Comparison of ENCODE assay signal across 10 cellular contexts in the genomic region with DNA sequence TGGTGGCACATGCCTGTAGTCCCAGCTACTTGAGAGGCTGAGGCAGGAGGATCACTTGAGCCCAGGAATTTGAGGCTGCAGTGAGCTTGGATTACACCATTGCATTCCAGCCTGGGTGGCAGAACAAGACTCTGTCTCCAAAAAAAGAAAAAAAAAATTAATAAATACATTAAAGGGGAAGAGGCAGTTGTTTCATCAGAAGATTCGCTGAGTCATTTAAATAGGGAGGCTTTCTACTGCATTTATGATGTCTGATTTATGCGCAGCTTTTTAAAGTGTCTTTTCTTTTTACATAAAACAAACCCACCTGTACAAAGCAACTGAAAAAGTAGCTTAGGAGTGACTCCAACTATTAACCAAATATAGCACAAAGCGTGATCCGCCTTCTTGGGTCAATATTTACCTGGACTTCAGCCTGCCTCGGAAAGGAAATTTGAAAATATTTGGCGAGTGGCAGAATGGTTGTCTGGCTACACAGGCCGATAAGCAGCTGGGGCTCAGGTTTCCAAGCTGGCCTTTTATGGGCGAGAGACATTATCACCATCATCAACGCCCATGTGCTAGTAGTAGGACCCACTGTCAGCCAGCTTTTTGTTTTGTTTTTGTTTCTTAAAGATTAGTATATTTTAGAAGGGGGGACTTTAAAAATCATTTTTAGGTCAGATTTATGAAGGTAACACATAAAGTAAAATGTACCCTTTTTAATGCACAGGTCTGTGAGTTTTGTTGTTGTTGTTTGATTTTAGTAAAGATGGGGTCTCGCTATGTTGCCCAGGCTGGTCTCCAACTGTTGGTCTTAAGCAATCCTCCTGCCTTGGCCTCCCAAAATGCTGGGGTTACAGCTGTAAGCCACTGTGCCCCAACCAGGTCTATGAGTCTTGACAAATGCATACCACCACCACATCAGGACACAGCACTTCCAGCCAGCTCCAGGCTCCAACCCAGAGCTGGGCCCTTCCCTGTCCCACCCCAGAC. TPM values are rescaled to one million over a fixed set of nuclear protein-coding genes. Genes with fewer than 3 reads are reported as not detected.
A peak's percentile ranks its signal among the peaks of the same experiment; 100 is the strongest.
DNase-seq lines count a peak whose midpoint lies in the region; ATAC-seq and TF ChIP-seq lines count a peak whose summit lies in the region.
"Had no signal": no experiment of that assay in that cellular context is flagged by ENCODE, and none has a peak within 500 bp of the region (broad histone marks: within the 10 kb centered on the region; RNA-seq: fewer than 3 reads in every experiment).

No MANE protein-coding gene starts in this region.

- H3K27ac Mint-ChIP-seq in activated T-cell treated with anti-CD3 and anti-CD28 coated beads, Interleukin-2, amount 50 U/mL, for 24 hours = no peak overlapping the region
- no peak overlapping the region for H3K27ac Mint-ChIP-seq in GM23338

- no peaks in the 10 kb centered on the region for H3K27me3 Mint-ChIP-seq in activated T-cell treated with anti-CD3 and anti-CD28 coated beads, Interleukin-2, amount 50 U/mL, for 24 hours
- peaks cover 4% of the 10 kb centered on the region for H3K27me3 Mint-ChIP-seq in GM23338 (ENCODE audit: insufficient read depth, low read depth, poor library complexity)
- H3K27me3 Mint-ChIP-seq: central memory CD8-positive, alpha-beta T cell had no signal

- no peak overlapping the region for H3K27ac ChIP-seq in GM23338 (ENCODE audit: low read depth)
- H3K27ac ChIP-seq: SJSA1 had no signal

- H3K4me1 ChIP-seq in GM23338 (ENCODE audit: insufficient read depth) = no peaks in the 10 kb centered on the region
- H3K4me1 ChIP-seq: SJSA1 had no signal

- ATAC-seq in GM23338 = no peak

- no peaks in the 10 kb centered on the region for H3K9me3 Mint-ChIP-seq in activated T-cell treated with anti-CD3 and anti-CD28 coated beads, Interleukin-2, amount 50 U/mL, for 24 hours
- no peaks in the 10 kb centered on the region for H3K9me3 Mint-ChIP-seq in GM23338
- H3K9me3 Mint-ChIP-seq: central memory CD8-positive, alpha-beta T cell had no signal

- no peaks in the 10 kb centered on the region for H3K27me3 ChIP-seq in GM23338 (ENCODE audit: insufficient read depth)
- H3K27me3 ChIP-seq: SJSA1 had no signal

- H3K4me1 Mint-ChIP-seq in activated T-cell treated with anti-CD3 and anti-CD28 coated beads, Interleukin-2, amount 50 U/mL, for 24 hours (ENCODE audit: low read depth) = no peaks in the 10 kb centered on the region
- peaks cover 4% of the 10 kb centered on the region; the same call in 1 of the 3 replicates for H3K4me1 Mint-ChIP-seq in GM23338

- no peaks in the 10 kb centered on the region for H3K9me2 ChIP-seq in GM23338 (ENCODE audit: insufficient read depth)

- TF ChIP-seq CTCF in choroid plexus epithelial cell (conservative IDR thresholded peaks at IDR 0.05; ENCODE audit: low read depth, low read length) (no peak), GM23338 (conservative IDR thresholded peaks at IDR 0.05; ENCODE audit: low read depth in 2 of 2) (no peak)

- H3K4me3 ChIP-seq in choroid plexus epithelial cell (ENCODE audit: low read depth, low read length) = no peak overlapping the region
- H3K4me3 ChIP-seq in GM23338 = no peak overlapping the region
- H3K4me3 ChIP-seq: SJSA1 had no signal

- no peaks in the 10 kb centered on the region for H3K36me3 Mint-ChIP-seq in activated T-cell treated with anti-CD3 and anti-CD28 coated beads, Interleukin-2, amount 50 U/mL, for 24 hours (ENCODE audit: low read depth)
- H3K36me3 Mint-ChIP-seq in GM23338 (ENCODE audit: low read depth) = no peaks in the 10 kb centered on the region

- no peaks in the 10 kb centered on the region for H3K79me2 ChIP-seq in GM23338 (replicated peaks; ENCODE audit: insufficient read depth)

- H3K4me2 ChIP-seq in GM23338 = no peak overlapping the region

- H3F3A ChIP-seq in GM23338 (replicated peaks; ENCODE audit: low read depth) = no peaks in the 10 kb centered on the region

- no peaks in the 10 kb centered on the region for H4K20me1 ChIP-seq in GM23338 (replicated peaks; ENCODE audit: insufficient read depth)

- H3K36me3 ChIP-seq in GM23338 (ENCODE audit: insufficient read depth) = no peaks in the 10 kb centered on the region
- H3K36me3 ChIP-seq: SJSA1 had no signal

- no peak overlapping the region for H3K4me3 Mint-ChIP-seq in activated T-cell treated with anti-CD3 and anti-CD28 coated beads, Interleukin-2, amount 50 U/mL, for 24 hours
- H3K4me3 Mint-ChIP-seq in GM23338 = no peak overlapping the region
- H3K4me3 Mint-ChIP-seq: central memory CD8-positive, alpha-beta T cell had no signal

- DNase-seq in HuH-7.5 (ENCODE audit: low spot score) (peak; percentile 97), NCI-H345 (lab: John Stamatoyannopoulos, UW) (peak; percentile 89), choroid plexus epithelial cell (ENCODE audit: low read depth) (peak; percentile 10), putamen (ENCODE audit: low spot score) (peak; percentile 32), GM23338 (ENCODE audit: low spot score) (no peak), HUDEP-2 (lab: John Stamatoyannopoulos, UW; ENCODE audit: unreplicated experiment in 76 of 76) (no peak)
- DNase-seq in activated T-cell treated with anti-CD3 and anti-CD28 coated beads, Interleukin-2, amount 50 U/mL, for 24 hours = no peak
- DNase-seq: Karpas-422 had no signal

- no peak overlapping the region for H2AFZ ChIP-seq in GM23338

TF ChIP-seq in GM23338, 12 proteins besides CTCF, POLR2A, EP300 and RAD21 (continues in another document):
- TF ChIP-seq EZH2phosphoT487 (IDR thresholded peaks at IDR 0.05; ENCODE audit: unreplicated experiment) (no peak), JUNB (IDR thresholded peaks at IDR 0.05; ENCODE audit: unreplicated experiment) (no peak), EZH2 (IDR thresholded peaks at IDR 0.05; ENCODE audit: low read depth, unreplicated experiment) (no peak), NANOG (IDR thresholded peaks at IDR 0.05; ENCODE audit: borderline replicate concordance) (no peak), ZNF331 (CRISPR knock-in tag; IDR thresholded peaks at IDR 0.05; ENCODE audit: low read depth) (no peak)
- TF ChIP-seq, protein P1, sequence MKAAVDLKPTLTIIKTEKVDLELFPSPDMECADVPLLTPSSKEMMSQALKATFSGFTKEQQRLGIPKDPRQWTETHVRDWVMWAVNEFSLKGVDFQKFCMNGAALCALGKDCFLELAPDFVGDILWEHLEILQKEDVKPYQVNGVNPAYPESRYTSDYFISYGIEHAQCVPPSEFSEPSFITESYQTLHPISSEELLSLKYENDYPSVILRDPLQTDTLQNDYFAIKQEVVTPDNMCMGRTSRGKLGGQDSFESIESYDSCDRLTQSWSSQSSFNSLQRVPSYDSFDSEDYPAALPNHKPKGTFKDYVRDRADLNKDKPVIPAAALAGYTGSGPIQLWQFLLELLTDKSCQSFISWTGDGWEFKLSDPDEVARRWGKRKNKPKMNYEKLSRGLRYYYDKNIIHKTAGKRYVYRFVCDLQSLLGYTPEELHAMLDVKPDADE (IDR thresholded peaks at IDR 0.05) = no peak

RNA-seq across cellular contexts. Expression of a gene that starts 42.5 kb away (rescaled TPM):
- 1.4 and 3.7 TPM in 2 replicates for total RNA-seq in GM23338 (2014; rRNA removed; shearing (Covaris generic))
- polyA plus RNA-seq in GM23338 (2016; fragmentation: Nextera tagmentation; extraction: Ambion mirVana) = 3.6 and 3.9 TPM in 2 replicates

RNA-seq across cellular contexts. Expression of a gene that starts 52.8 kb away (rescaled TPM):
- total RNA-seq in GM23338 (2014; rRNA removed; shearing (Covaris generic)) = 46.0 and 54.8 TPM in 2 replicates
- 55.2 and 62.7 TPM in 2 replicates for polyA plus RNA-seq in GM23338 (2016; fragmentation: Nextera tagmentation; extraction: Ambion mirVana)

Comparison
In these comparisons a context has a peak if more than half of its experiments do, and no peak if none do; other contexts are left out.
1. DNase-seq: peak in HuH-7.5 (single experiment), NCI-H345 (single experiment), choroid plexus epithelial cell (single experiment) and putamen (single experiment); none in activated T-cell treated with anti-CD3 and anti-CD28 coated beads, Interleukin-2, amount 50 U/mL, for 24 hours (single experiment), GM23338 (single experiment) and HUDEP-2 (0 of 76).